In the genomic region with DNA sequence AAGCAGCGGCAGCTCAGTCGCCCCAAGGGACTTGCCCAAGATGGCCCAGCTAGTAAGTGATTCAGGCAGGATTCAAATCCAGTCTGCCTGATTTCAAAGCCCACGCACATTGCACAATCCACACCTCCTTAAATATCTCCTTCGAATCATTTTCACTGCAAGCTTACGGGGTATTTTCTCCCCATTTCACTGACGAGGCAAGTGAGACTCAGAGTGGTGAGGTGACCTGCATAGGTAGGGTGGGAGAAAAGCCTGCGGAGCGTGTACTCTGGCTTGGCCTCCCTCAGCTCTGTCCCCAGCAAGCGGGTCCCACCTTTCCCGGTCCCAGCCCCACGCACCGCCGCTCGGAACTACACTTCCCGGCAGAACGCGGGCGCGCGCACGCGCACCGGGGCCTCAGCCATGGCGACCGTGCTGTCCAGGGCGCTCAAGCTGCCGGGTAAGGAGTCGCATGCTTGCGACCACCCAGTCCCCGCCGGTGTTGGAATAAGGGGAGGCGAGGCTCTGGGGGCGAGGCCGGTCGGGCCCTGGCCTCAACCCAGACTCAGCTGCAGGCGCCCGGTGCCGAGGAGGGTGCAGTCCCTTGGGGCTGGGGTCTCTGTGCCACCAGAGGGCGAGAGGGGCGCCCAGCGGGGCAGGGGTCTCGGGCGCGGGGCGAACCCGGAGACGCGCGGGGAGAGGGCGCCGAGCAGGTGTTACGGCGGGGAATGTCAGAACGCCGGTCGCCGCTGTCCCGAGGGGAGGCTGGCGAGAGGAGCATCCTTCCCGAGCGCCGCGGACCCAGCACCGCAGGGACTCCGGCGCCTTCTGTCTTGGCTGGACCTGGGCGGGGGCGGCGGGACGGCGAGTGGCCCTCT, we compare ENCODE assay signal across 8 cellular contexts. TPM values are rescaled to one million over a fixed set of nuclear protein-coding genes. Genes with fewer than 3 reads are reported as not detected.
DNase-seq lines count a peak whose midpoint lies in the region; ATAC-seq, FAIRE-seq and TF ChIP-seq lines count a peak whose summit lies in the region.

A gene with protein sequence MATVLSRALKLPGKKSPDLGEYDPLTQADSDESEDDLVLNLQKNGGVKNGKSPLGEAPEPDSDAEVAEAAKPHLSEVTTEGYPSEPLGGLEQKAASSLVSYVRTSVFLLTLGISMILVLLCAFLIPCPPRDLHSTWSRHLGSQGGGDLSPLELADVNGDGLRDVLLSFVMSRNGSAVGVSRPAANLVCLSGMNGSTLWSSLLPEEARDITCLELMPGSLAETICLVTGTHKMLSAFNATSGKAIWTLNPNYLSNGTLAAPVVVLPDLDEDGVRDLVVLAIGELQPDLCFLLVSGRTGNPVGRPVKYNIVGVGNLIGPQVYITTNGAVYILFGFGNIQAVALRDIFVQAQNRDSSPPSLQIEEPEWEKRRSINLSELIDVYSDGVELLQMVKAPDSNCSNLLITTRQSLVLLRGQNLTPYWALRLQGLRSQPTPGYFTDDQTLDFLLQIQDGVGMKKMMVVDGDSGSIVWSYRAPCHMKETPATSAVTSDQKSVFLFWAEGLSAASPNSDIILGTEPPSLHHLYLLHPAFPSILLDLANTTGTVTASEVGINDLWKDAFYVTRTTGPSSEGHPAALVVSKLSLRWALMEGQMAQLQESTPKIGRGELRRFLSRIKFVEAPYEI (plus strand): TSS at position 380 of the 857 bp plus-strand sequence. CDS start 23 bp downstream, at position 403.

- ATAC-seq in HG02763 (IDR thresholded peaks at IDR 0.05; ENCODE audit: unreplicated experiment): peak; percentile 87

- no peaks in the 10 kb centered on the region for H3K27me3 ChIP-seq in keratinocyte (ENCODE audit: control insufficient read depth, extremely low read depth, insufficient read depth, low read length)

- no peaks in the 10 kb centered on the region for H3K9me1 ChIP-seq in keratinocyte (ENCODE audit: control insufficient read depth, extremely low read depth, insufficient read depth, low read length)

- no peaks in the 10 kb centered on the region for H3K79me2 ChIP-seq in keratinocyte (ENCODE audit: control insufficient read depth, insufficient read depth, low read length)

- no peaks in the 10 kb centered on the region for H4K20me1 ChIP-seq in keratinocyte (ENCODE audit: control insufficient read depth, extremely low read depth, insufficient read depth, low read length)

- peak; percentile 32 for DNase-seq in NCI-H2196 (lab: John Stamatoyannopoulos, UW; ENCODE audit: unreplicated experiment)
- no peak for DNase-seq in NCI-H2196 treated with DMSO at 0.1 percent for 48 hours (lab: John Stamatoyannopoulos, UW; ENCODE audit: unreplicated experiment)
- peak; percentile 82 for DNase-seq in NCI-H1694 treated with DMSO at 0.1 percent for 48 hours (lab: John Stamatoyannopoulos, UW)
- DNase-seq in activated CD4-positive, CD25-positive, alpha-beta regulatory T cell (lab: John Stamatoyannopoulos, UW): peak; percentile 51 to 58 (median 56)
- peak in 60 of 61 donors; percentile 16 to 87 (median 70) for DNase-seq in caudate nucleus (lab: John Stamatoyannopoulos, UW)
- DNase-seq in keratinocyte (ENCODE audit: low read depth, low spot score): no peak
- DNase-seq in stimulated activated CD4-positive, alpha-beta T cell treated with anti-CD3 and anti-CD28 coated beads, Interleukin-12 subunit alpha, Interleukin-12 subunit beta, amount 100 ng/mL, for 4 hours: peak; percentile 76

- peak; percentile 5 for FAIRE-seq in keratinocyte (lab: Jason Lieb, UNC)

- H3K4me2 ChIP-seq in keratinocyte (ENCODE audit: control insufficient read depth, extremely low read depth, insufficient read depth, low read depth, low read length): peak within 1 kb of the TSS; percentile 96

- TF ChIP-seq CTCF in keratinocyte (optimal IDR thresholded peaks at IDR 0.05 in 1 of 3, IDR thresholded peaks at IDR 0.05 in 1 of 3, conservative IDR thresholded peaks at IDR 0.05 in 1 of 3; ENCODE audit: extremely low read depth in 1 of 3, insufficient read depth in 2 of 3, low read length in 3 of 3): peak in 1 of 3 experiments; percentile 21

- H3K27ac ChIP-seq in caudate nucleus (ENCODE audit: low read depth, low read length) (peak within 1 kb of the TSS; percentile 52), keratinocyte (ENCODE audit: control insufficient read depth, insufficient read depth, low read length) (peak within 1 kb of the TSS; percentile 7)

- peak within 1 kb of the TSS; percentile 88 to 99 (median 90) for H3K4me3 ChIP-seq in keratinocyte (ENCODE audit: control insufficient read depth in 2 of 3, extremely low read depth in 1 of 3, insufficient read depth in 2 of 3, low read depth in 1 of 3, low read length in 3 of 3)

- peaks cover 13% of the 10 kb centered on the region for H3K4me1 ChIP-seq in keratinocyte (ENCODE audit: control insufficient read depth, extremely low read depth, insufficient read depth, low read length)

- no peaks in the 10 kb centered on the region for H3K36me3 ChIP-seq in keratinocyte (ENCODE audit: control insufficient read depth in 2 of 2, extremely low read depth in 1 of 2, insufficient read depth in 2 of 2, low read length in 2 of 2)

- dilution Hi-C loops in keratinocyte (cut with MboI; ENCODE audit: extremely low pct_ligation_motif_present, low sequenced_read_pairs): no loop called here

- no peaks in the 10 kb centered on the region for H3K9me3 ChIP-seq in keratinocyte (ENCODE audit: control insufficient read depth, low read depth, low read length)

- H3K9ac ChIP-seq in keratinocyte (ENCODE audit: control insufficient read depth, extremely low read depth, insufficient read depth, low read length): peak within 1 kb of the TSS; percentile 68

- peak within 1 kb of the TSS; percentile 99 for H2AFZ ChIP-seq in keratinocyte (ENCODE audit: control insufficient read depth, low read length)

RNA-seq across cellular contexts. Expression of the gene that starts here (rescaled TPM):
- 3.4 to 5.1 TPM (median 4.5 TPM) in 3 replicates for polyA plus RNA-seq in keratinocyte
- 1.5 TPM for polyA plus RNA-seq in keratinocyte (2011; ENCODE audit: low read depth)
- 1.2 and 1.9 TPM in 2 replicates for polyA plus RNA-seq in keratinocyte (2011; cell fraction: cytosol; rRNA removed)
- polyA plus RNA-seq in keratinocyte (2011; cell fraction: nucleus; rRNA removed): 6.5 and 8.5 TPM in 2 replicates
- polyA plus RNA-seq in keratinocyte (2012; ENCODE audit: low replicate concordance): 2.6 and 3.7 TPM in 2 replicates
- 3.0 to 13.5 TPM (median 13.4 TPM) in 3 replicates for polyA minus RNA-seq in keratinocyte
- 3.5 TPM for polyA minus RNA-seq in keratinocyte (2011; cell fraction: cytosol; rRNA and poly(A)+ RNA removed)
- 10.1 and 12.3 TPM in 2 replicates for polyA minus RNA-seq in keratinocyte (2011; cell fraction: nucleus; rRNA and poly(A)+ RNA removed)

Comparison
In these comparisons a context has a peak if more than half of its experiments do, and no peak if none do; other contexts are left out.
1. DNase-seq: peak in NCI-H2196 (single experiment), NCI-H1694 treated with DMSO at 0.1 percent for 48 hours (single experiment), activated CD4-positive, CD25-positive, alpha-beta regulatory T cell (4 of 4), caudate nucleus (60 of 61) and stimulated activated CD4-positive, alpha-beta T cell treated with anti-CD3 and anti-CD28 coated beads, Interleukin-12 subunit alpha, Interleukin-12 subunit beta, amount 100 ng/mL, for 4 hours (single experiment); none in NCI-H2196 treated with DMSO at 0.1 percent for 48 hours (single experiment) and keratinocyte (single experiment).